ENCODE assay signal across 10 cellular contexts in the genomic region with DNA sequence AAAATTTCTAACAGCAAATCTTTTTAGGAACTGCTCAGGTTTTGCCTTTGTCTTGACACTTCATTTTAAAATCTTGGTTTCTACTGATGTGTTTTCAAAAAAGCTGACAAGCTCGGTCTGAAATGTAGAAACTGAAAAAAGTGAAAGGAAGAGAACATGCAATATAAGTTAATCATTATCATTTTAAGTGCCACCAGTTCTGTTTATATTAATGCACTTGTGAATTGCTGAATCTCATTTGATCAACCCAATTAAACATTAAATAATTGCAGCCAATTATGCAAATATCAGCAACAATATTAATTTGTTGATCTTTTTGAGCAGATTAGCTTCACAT.
DNase-seq lines count a peak whose midpoint lies in the region; ATAC-seq lines count a peak whose summit lies in the region.
"Had no signal": no experiment of that assay in that cellular context is flagged by ENCODE, and none has a peak within 500 bp of the region (broad histone marks: within the 10 kb centered on the region; RNA-seq: fewer than 3 reads in every experiment).

No MANE protein-coding gene starts in this region.

- H3K27me3 ChIP-seq in muscle layer of duodenum (ENCODE audit: low read depth, low read length): no peaks in the 10 kb centered on the region

- peak overlapping the region in 1 of 2 donors; percentile 40 for H3K4me3 ChIP-seq in muscle layer of duodenum (ENCODE audit: low read depth in 1 of 2, low read length in 2 of 2)

- H3K27ac ChIP-seq in muscle layer of duodenum (ENCODE audit: low read length): peak overlapping the region; percentile 49

- no peaks in the 10 kb centered on the region for H3K9me3 ChIP-seq in muscle layer of duodenum (ENCODE audit: control insufficient read depth in 1 of 2, low read length in 2 of 2)

- H3K36me3 ChIP-seq in muscle layer of duodenum (ENCODE audit: control insufficient read depth in 1 of 2, insufficient read depth in 2 of 2, low read length in 2 of 2): no peaks in the 10 kb centered on the region

- ATAC-seq in GM18517 (IDR thresholded peaks at IDR 0.05; ENCODE audit: unreplicated experiment) (peak; percentile 60), GM21723 (IDR thresholded peaks at IDR 0.05; ENCODE audit: unreplicated experiment) (peak; percentile 49), HG03558 (IDR thresholded peaks at IDR 0.05; ENCODE audit: extremely low read depth, unreplicated experiment) (peak; percentile 20)

- no peak for DNase-seq in stimulated activated CD8-positive, alpha-beta memory T cell treated with anti-CD3 and anti-CD28 coated beads, Interleukin-4, amount 100 ng/mL, for 48 hours
- DNase-seq in AG08396 (ENCODE audit: low spot score) (no peak), OCI-M2 (lab: John Stamatoyannopoulos, UW; ENCODE audit: unreplicated experiment) (no peak), inferior parietal cortex (ENCODE audit: extremely low spot score) (no peak)
- DNase-seq: left ventricle myocardium superior, NCI-H1694 had no signal

- no peaks in the 10 kb centered on the region for H3K4me1 ChIP-seq in muscle layer of duodenum (ENCODE audit: control insufficient read depth in 1 of 2, insufficient read depth in 2 of 2, low read length in 2 of 2)
